Comparison of ENCODE assay signal across 8 cellular contexts in genomic region chr2:111897924-111898702, GRCh38. TPM values are rescaled to one million over a fixed set of nuclear protein-coding genes. Genes with fewer than 3 reads are reported as not detected.
DNase-seq lines count a peak whose midpoint lies in the region; ATAC-seq and TF ChIP-seq lines count a peak whose summit lies in the region.

Gene MERTK, plus strand, starts transcription at chr2:111898607. Its CDS starts 129 bp downstream, at chr2:111898736.

- H3K27ac ChIP-seq in SJCRH30, result peak within 1 kb of the TSS; percentile 39; the same call in 1 of the 2 replicates
- H3K27ac ChIP-seq in urinary bladder (ENCODE audit: low read depth), result peak within 1 kb of the TSS; percentile 80

- H3K9me3 ChIP-seq in SJCRH30 (replicated peaks), result no peaks in the 10 kb centered on the region

- TF ChIP-seq EP300 in Ishikawa (IDR thresholded peaks at IDR 0.05; ENCODE audit: borderline replicate concordance), result no peak

- H3K4me3 Mint-ChIP-seq in activated naive CD4-positive, alpha-beta T cell treated with anti-CD3 and anti-CD28 coated beads, Interleukin-2, amount 50 U/mL, for 24 hours, result peak within 1 kb of the TSS; percentile 80

- WGBS in urinary bladder, result under 1% methylated on average over 70 of the region's 71 CpGs

- peak; percentile 62 for TF ChIP-seq RAD21 in Ishikawa (IDR thresholded peaks at IDR 0.05; ENCODE audit: low read depth)

- no peaks in the 10 kb centered on the region for H3K4me1 ChIP-seq in SJCRH30
- no peaks in the 10 kb centered on the region for H3K4me1 ChIP-seq in urinary bladder (ENCODE audit: insufficient read depth)

- no peaks in the 10 kb centered on the region for H3K9me3 Mint-ChIP-seq in activated naive CD4-positive, alpha-beta T cell treated with anti-CD3 and anti-CD28 coated beads, Interleukin-2, amount 50 U/mL, for 24 hours

- peak; percentile 71 for ATAC-seq in GM18909 (IDR thresholded peaks at IDR 0.05; ENCODE audit: poor library complexity, unreplicated experiment)

- no peaks in the 10 kb centered on the region for H3K27me3 ChIP-seq in SJCRH30

- H3K36me3 Mint-ChIP-seq in activated naive CD4-positive, alpha-beta T cell treated with anti-CD3 and anti-CD28 coated beads, Interleukin-2, amount 50 U/mL, for 24 hours, result no peaks in the 10 kb centered on the region

- H3K4me3 ChIP-seq in SJCRH30, result peak within 1 kb of the TSS; percentile 86
- H3K4me3 ChIP-seq in urinary bladder (ENCODE audit: low read depth, low read length), result peak within 1 kb of the TSS; percentile 83

- H3K4me1 Mint-ChIP-seq in activated naive CD4-positive, alpha-beta T cell treated with anti-CD3 and anti-CD28 coated beads, Interleukin-2, amount 50 U/mL, for 24 hours, result peaks cover 12% of the 10 kb centered on the region

- DNase-seq in AG08395 (ENCODE audit: low spot score), result peak; percentile 65
- DNase-seq in SJCRH30, result peak; percentile 93 to 94
- peak; percentile 97 for DNase-seq in glomerular visceral epithelial cell (ENCODE audit: extremely low spot score)
- peak; percentile 56 for DNase-seq in occipital lobe (lab: John Stamatoyannopoulos, UW)

- H3K36me3 ChIP-seq in SJCRH30 (no peaks in the 10 kb centered on the region), urinary bladder (ENCODE audit: insufficient read depth) (no peaks in the 10 kb centered on the region)

- H3K27me3 Mint-ChIP-seq in activated naive CD4-positive, alpha-beta T cell treated with anti-CD3 and anti-CD28 coated beads, Interleukin-2, amount 50 U/mL, for 24 hours, result peaks cover 2% of the 10 kb centered on the region

- peak within 1 kb of the TSS; percentile 21 for H3K27ac Mint-ChIP-seq in activated naive CD4-positive, alpha-beta T cell treated with anti-CD3 and anti-CD28 coated beads, Interleukin-2, amount 50 U/mL, for 24 hours

TF ChIP-seq in Ishikawa, 13 proteins besides CTCF, POLR2A, EP300 and RAD21:
- TF ChIP-seq TCF12 (IDR thresholded peaks at IDR 0.05; ENCODE audit: low read depth), result no peak; the same call in 1 of the 2 replicates
- TF ChIP-seq EGR1 (IDR thresholded peaks at IDR 0.05), result 0 out of 2 replicates have a peak, but pooled peaks have one; percentile 22
- TF ChIP-seq CEBPB (IDR thresholded peaks at IDR 0.05), result no peak
- peak; percentile 51; the same call in 1 of the 2 replicates for TF ChIP-seq TAF1 (IDR thresholded peaks at IDR 0.05; ENCODE audit: low read depth)
- TF ChIP-seq, protein P1, sequence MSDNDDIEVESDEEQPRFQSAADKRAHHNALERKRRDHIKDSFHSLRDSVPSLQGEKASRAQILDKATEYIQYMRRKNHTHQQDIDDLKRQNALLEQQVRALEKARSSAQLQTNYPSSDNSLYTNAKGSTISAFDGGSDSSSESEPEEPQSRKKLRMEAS (IDR thresholded peaks at IDR 0.05), result 0 out of 2 replicates have a peak, but pooled peaks have one; percentile 35
- TF ChIP-seq USF1 (IDR thresholded peaks at IDR 0.05), result no peak
- TF ChIP-seq ZBTB7A (IDR thresholded peaks at IDR 0.05; ENCODE audit: low read depth), result peak; percentile 81; the same call in 1 of the 2 replicates
- TF ChIP-seq REST (IDR thresholded peaks at IDR 0.05; ENCODE audit: low read depth), result no peak
- TF ChIP-seq CREB1 (IDR thresholded peaks at IDR 0.05; ENCODE audit: low read depth), result no peak
- no peak for TF ChIP-seq FOXM1 (IDR thresholded peaks at IDR 0.05; ENCODE audit: borderline replicate concordance, low read depth)
- TF ChIP-seq YY1 (IDR thresholded peaks at IDR 0.05; ENCODE audit: low read depth), result no peak
- no peak for TF ChIP-seq TEAD4 (IDR thresholded peaks at IDR 0.05)
- no peak for TF ChIP-seq NFIC (IDR thresholded peaks at IDR 0.05)
TF ChIP-seq in Ishikawa: peak in this region for 4.

RNA-seq across cellular contexts. Expression of gene MERTK, which starts in this region (rescaled TPM):
- 6.7 and 6.8 TPM in 2 replicates for total RNA-seq in SJCRH30 (2014; rRNA removed; shearing (Covaris generic))
- total RNA-seq in occipital lobe (7.2 TPM), urinary bladder (17.6 TPM)
- 16.1 TPM for polyA plus RNA-seq in urinary bladder

Comparison
In these comparisons a context has a peak if more than half of its experiments do, and no peak if none do; other contexts are left out.
1. Peak in every context shown above with its lines: DNase-seq, ATAC-seq, H3K4me3 ChIP-seq and H3K27ac ChIP-seq.